Comparison of ENCODE assay signal across 8 cellular contexts in the genomic region with DNA sequence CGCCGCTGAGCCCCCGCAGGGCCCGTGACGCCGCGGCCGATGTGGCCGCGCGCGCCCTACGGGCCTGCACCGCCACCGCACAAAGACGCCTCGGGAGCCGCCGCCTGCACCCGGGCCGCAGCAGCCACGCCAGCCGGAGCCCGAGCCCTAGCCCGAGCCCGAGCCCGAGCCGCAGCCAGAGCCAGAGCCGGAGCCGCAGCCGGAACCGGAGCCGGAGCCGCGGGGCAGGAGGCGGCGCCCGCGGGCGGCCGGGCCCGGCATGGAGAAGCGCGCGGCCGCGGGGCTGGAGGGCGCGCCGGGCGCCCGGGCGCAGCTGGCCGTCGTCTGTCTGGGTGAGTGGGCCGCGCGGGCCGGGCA. TPM values are rescaled to one million over a fixed set of nuclear protein-coding genes. Genes with fewer than 3 reads are reported as not detected.
DNase-seq lines count a peak whose midpoint lies in the region; ATAC-seq and TF ChIP-seq lines count a peak whose summit lies in the region.
"Had no signal": no experiment of that assay in that cellular context is flagged by ENCODE, and none has a peak within 500 bp of the region (broad histone marks: within the 10 kb centered on the region; RNA-seq: fewer than 3 reads in every experiment).

No MANE protein-coding gene starts in this region.

- H3K4me3 Mint-ChIP-seq in stimulated activated naive B cell treated with anti-CD40 and anti-IgM and Interleukin-4, amounts not matched to agents 10 μg/mL and 1 μg/mL and 100 μg/mL, for 72 hours: no peak overlapping the region
- H3K4me3 Mint-ChIP-seq in glutamatergic neuron (ENCODE audit: unreplicated experiment): no peak overlapping the region

- H3K27me3 ChIP-seq in H7 (ENCODE audit: control insufficient read depth, insufficient read depth, low read length) (peaks cover 10% of the 10 kb centered on the region), adrenal gland (no peaks in the 10 kb centered on the region)

- peaks cover 0 to 5% of the 10 kb centered on the region in 2 donors for H3K4me1 Mint-ChIP-seq in stimulated activated naive B cell treated with anti-CD40 and anti-IgM and Interleukin-4, amounts not matched to agents 10 μg/mL and 1 μg/mL and 100 μg/mL, for 72 hours
- no peaks in the 10 kb centered on the region for H3K4me1 Mint-ChIP-seq in glutamatergic neuron (ENCODE audit: low read depth, unreplicated experiment)

- no peak for TF ChIP-seq POLR2A in adrenal gland (IDR thresholded peaks at IDR 0.05)

- ATAC-seq in stimulated activated naive B cell treated with anti-CD40 and anti-IgM and Interleukin-4, amounts not matched to agents 10 μg/mL and 1 μg/mL and 100 μg/mL, for 72 hours (replicated peaks): peak; percentile 39 to 43

- intact Hi-C loops in adrenal gland (cut with DNase I): loop anchor here in 1 of 2 donors (10.0 kb wide), 1 partner anchor 220 kb away; a partner anchor contains a TSS

- H3K9me3 ChIP-seq in adrenal gland (replicated peaks in 1 of 3) (no peaks in the 10 kb centered on the region), iPS-18c (ENCODE audit: control insufficient read depth, insufficient read depth, low read length) (peaks cover 2% of the 10 kb centered on the region)

- no peaks in the 10 kb centered on the region for H3K9me3 Mint-ChIP-seq in stimulated activated naive B cell treated with anti-CD40 and anti-IgM and Interleukin-4, amounts not matched to agents 10 μg/mL and 1 μg/mL and 100 μg/mL, for 72 hours
- peaks cover 10% of the 10 kb centered on the region for H3K9me3 Mint-ChIP-seq in glutamatergic neuron (ENCODE audit: unreplicated experiment)

- no peaks in the 10 kb centered on the region for H3K36me3 Mint-ChIP-seq in stimulated activated naive B cell treated with anti-CD40 and anti-IgM and Interleukin-4, amounts not matched to agents 10 μg/mL and 1 μg/mL and 100 μg/mL, for 72 hours
- H3K36me3 Mint-ChIP-seq in glutamatergic neuron (ENCODE audit: unreplicated experiment): no peaks in the 10 kb centered on the region

- H3K4me3 ChIP-seq in H7 (ENCODE audit: insufficient read depth, low read depth, low read length) (peak overlapping the region; percentile 49), adrenal gland (peak overlapping the region in 2 of 4 donors; percentile 35 to 91), iPS-18c (ENCODE audit: insufficient read depth, low read depth, low read length) (peak overlapping the region; percentile 67)

- H3K27ac ChIP-seq in adrenal gland: peak overlapping the region in 3 of 5 donors; percentile 64 to 86 (median 80)

- TF ChIP-seq CTCF in adrenal gland (IDR thresholded peaks at IDR 0.05) (no peak), glutamatergic neuron (IDR thresholded peaks at IDR 0.05; ENCODE audit: partially characterized antibody, unreplicated experiment) (no peak)

- peaks cover 43 to 55% of the 10 kb centered on the region in 2 donors for H3K27me3 Mint-ChIP-seq in stimulated activated naive B cell treated with anti-CD40 and anti-IgM and Interleukin-4, amounts not matched to agents 10 μg/mL and 1 μg/mL and 100 μg/mL, for 72 hours
- peaks cover 6% of the 10 kb centered on the region for H3K27me3 Mint-ChIP-seq in glutamatergic neuron (ENCODE audit: unreplicated experiment)

- H3K4me1 ChIP-seq in adrenal gland (replicated peaks in 1 of 2): peaks cover 9% of the 10 kb centered on the region in 2 donors

- WGBS in adrenal gland, 4 donors: 0 to 1% methylated on average over 35 to 59 of the region's 59 CpGs; no CpG with 5 or more reads in 2 of the 4 donors

- peaks cover 2% of the 10 kb centered on the region for H3K36me3 ChIP-seq in H7 (replicated peaks; ENCODE audit: control insufficient read depth, insufficient read depth, low read length)
- peaks cover 0 to 2% of the 10 kb centered on the region in 2 donors for H3K36me3 ChIP-seq in adrenal gland (replicated peaks in 1 of 2)

- H3K27ac Mint-ChIP-seq in stimulated activated naive B cell treated with anti-CD40 and anti-IgM and Interleukin-4, amounts not matched to agents 10 μg/mL and 1 μg/mL and 100 μg/mL, for 72 hours: no peak overlapping the region
- H3K27ac Mint-ChIP-seq in glutamatergic neuron (ENCODE audit: unreplicated experiment): no peak overlapping the region

- DNase-seq in H7 (no peak), adrenal gland (peak in 1 of 7 donors; percentile 32), NK-92 (lab: John Stamatoyannopoulos, UW; ENCODE audit: unreplicated experiment) (no peak), nucleus accumbens (lab: John Stamatoyannopoulos, UW) (no peak), glutamatergic neuron (no peak)
- DNase-seq in stimulated activated naive B cell treated with anti-CD40 and anti-IgM and Interleukin-4, amounts not matched to agents 10 μg/mL and 1 μg/mL and 100 μg/mL, for 72 hours: no peak

RNA-seq across cellular contexts. Expression of a gene that starts 0.4 kb away (rescaled TPM):
- total RNA-seq in H7 (2014; rRNA removed; shearing (Covaris generic)): 54.8 and 57.7 TPM in 2 replicates
- total RNA-seq in adrenal gland: 10 to 100 TPM; 31.0 to 92.8 (median 64.2) TPM
- polyA plus RNA-seq in adrenal gland: 10 to 100 TPM in 2 of 3 donors, 1 to 10 TPM in 1; 1.4 to 43.7 (median 23.7) TPM
- total RNA-seq in glutamatergic neuron (ENCODE audit: unreplicated experiment): 46.9 TPM

RNA-seq across cellular contexts. Expression of a gene that starts 31.1 kb away (rescaled TPM):
- 2.4 and 3.0 TPM in 2 replicates for total RNA-seq in H7 (2014; rRNA removed; shearing (Covaris generic))
- total RNA-seq in adrenal gland (1 to 10 TPM in 1 of 8 donors, under 1 TPM in 5, not detected in 2; 0.14 to 2.8 (median 0.45) TPM), glutamatergic neuron (ENCODE audit: unreplicated experiment) (not detected)
- 1 to 10 TPM in 1 of 3 donors, under 1 TPM in 1, not detected in 1; 0.24 to 9.3 TPM for polyA plus RNA-seq in adrenal gland
- total RNA-seq: activated CD8-positive, alpha-beta memory T cell treated with anti-CD3 and anti-CD28 coated beads for 36 hours had no signal
